ENCODE assay signal across 8 cellular contexts in genomic region chr4:184453402-184454160, GRCh38. TPM values are rescaled to one million over a fixed set of nuclear protein-coding genes. Genes with fewer than 3 reads are reported as not detected.
A peak's percentile ranks its signal among the peaks of the same experiment; 100 is the strongest.
DNase-seq lines count a peak whose midpoint lies in the region; ATAC-seq, FAIRE-seq and TF ChIP-seq lines count a peak whose summit lies in the region.

No MANE protein-coding gene starts in this region.

- no peaks in the 10 kb centered on the region for H4K20me1 ChIP-seq in PC-9 (ENCODE audit: insufficient read depth)

- H3K27me3 Mint-ChIP-seq in stimulated activated naive B cell treated with anti-CD40 and anti-IgM and Interleukin-4, amounts not matched to agents 10 μg/mL and 1 μg/mL and 100 μg/mL, for 72 hours: no peaks in the 10 kb centered on the region

- ATAC-seq in GM18868 (IDR thresholded peaks at IDR 0.05; ENCODE audit: unreplicated experiment) (peak; percentile 70), HG03039 (IDR thresholded peaks at IDR 0.05; ENCODE audit: unreplicated experiment) (peak; percentile 53)
- ATAC-seq in stimulated activated naive B cell treated with anti-CD40 and anti-IgM and Interleukin-4, amounts not matched to agents 10 μg/mL and 1 μg/mL and 100 μg/mL, for 72 hours (replicated peaks): peak; percentile 85 to 86

- H3K36me3 Mint-ChIP-seq in stimulated activated naive B cell treated with anti-CD40 and anti-IgM and Interleukin-4, amounts not matched to agents 10 μg/mL and 1 μg/mL and 100 μg/mL, for 72 hours: peaks cover 30 to 52% of the 10 kb centered on the region in 2 donors

- peaks cover 70 to 92% of the 10 kb centered on the region in 2 donors for H3K4me1 Mint-ChIP-seq in stimulated activated naive B cell treated with anti-CD40 and anti-IgM and Interleukin-4, amounts not matched to agents 10 μg/mL and 1 μg/mL and 100 μg/mL, for 72 hours

- TF ChIP-seq CTCF in PC-9 (conservative IDR thresholded peaks at IDR 0.05): no peak
- TF ChIP-seq CTCF in astrocyte of the cerebellum (IDR thresholded peaks at IDR 0.05; ENCODE audit: low read depth, low read length, missing control alignments): no peak

- CTCF ChIA-PET in PC-9 (lab: Charles Lee): interaction anchor here (0.6 kb wide), 1 partner anchor 1082 kb away, joined by 3 read pairs; no protein-coding TSS in a partner anchor

- H3K9me2 ChIP-seq in PC-9 (ENCODE audit: insufficient read depth): no peaks in the 10 kb centered on the region

- 0 out of 2 replicates have a peak overlapping the region, but pooled peaks have one; percentile 50 for H2AFZ ChIP-seq in PC-9

- in situ Hi-C loops in astrocyte of the cerebellum (cut with HindIII; ENCODE audit: low sequenced_read_pairs): no loop called here

- H3K36me3 ChIP-seq in PC-9 (ENCODE audit: low read depth): no peaks in the 10 kb centered on the region

- peak; percentile 41 to 80 for DNase-seq in PC-9
- DNase-seq in astrocyte of the cerebellum (ENCODE audit: low read depth): peak; percentile 31
- peak; percentile 39 for DNase-seq in iPS-NIHi7 (ENCODE audit: extremely low spot score)
- peak; percentile 18 for DNase-seq in stimulated activated naive B cell treated with anti-CD40 and anti-IgM and Interleukin-4, amounts not matched to agents 10 μg/mL and 1 μg/mL and 100 μg/mL, for 72 hours
- no peak for DNase-seq in cerebellar nuclear complex (lab: John Stamatoyannopoulos, UW)

- FAIRE-seq in A204.1 (lab: Jason Lieb, UNC): peak; percentile 27

- intact Hi-C loops in PC-9 (cut with micrococcal nuclease; ENCODE audit: unreplicated experiment): no loop called here

- peak overlapping the region; percentile 91 for H3K27ac Mint-ChIP-seq in stimulated activated naive B cell treated with anti-CD40 and anti-IgM and Interleukin-4, amounts not matched to agents 10 μg/mL and 1 μg/mL and 100 μg/mL, for 72 hours

- no peaks in the 10 kb centered on the region for H3F3A ChIP-seq in PC-9 (ENCODE audit: insufficient read depth, low read depth)

- H3K79me2 ChIP-seq in PC-9 (ENCODE audit: low read depth): peaks cover 19% of the 10 kb centered on the region

- peak overlapping the region; percentile 69 for H3K4me2 ChIP-seq in PC-9

- H3K27ac ChIP-seq in PC-9: peak overlapping the region; percentile 59

- peaks cover 20% of the 10 kb centered on the region for H3K4me1 ChIP-seq in PC-9 (replicated peaks; ENCODE audit: insufficient read depth)

- H3K9me3 Mint-ChIP-seq in stimulated activated naive B cell treated with anti-CD40 and anti-IgM and Interleukin-4, amounts not matched to agents 10 μg/mL and 1 μg/mL and 100 μg/mL, for 72 hours: no peaks in the 10 kb centered on the region

- peak overlapping the region; percentile 53 to 64 for H3K4me3 Mint-ChIP-seq in stimulated activated naive B cell treated with anti-CD40 and anti-IgM and Interleukin-4, amounts not matched to agents 10 μg/mL and 1 μg/mL and 100 μg/mL, for 72 hours

- H3K9me3 ChIP-seq in PC-9 (ENCODE audit: insufficient read depth, low read depth): no peaks in the 10 kb centered on the region

- POLR2A ChIA-PET in PC-9 (lab: Charles Lee; ENCODE audit: unreplicated experiment): interaction anchor here (0.6 kb wide), 3 partner anchors 49 to 1015 kb away, joined by 3 to 5 read pairs (median 5); no protein-coding TSS in a partner anchor

- H3K27me3 ChIP-seq in PC-9 (ENCODE audit: insufficient read depth, low read depth): no peaks in the 10 kb centered on the region

- peak overlapping the region; percentile 15; the same call in 1 of the 2 replicates for H3K4me3 ChIP-seq in PC-9
- H3K4me3 ChIP-seq in astrocyte of the cerebellum (ENCODE audit: low read depth, low read length): no peak overlapping the region

- BruUV-seq in PC-9 (replicated peaks; lab: Mats Ljungman, UMichigan): no TSS peak

RNA-seq across cellular contexts. Expression of gene IRF2, which starts 20.8 kb away (rescaled TPM):
- total RNA-seq in PC-9 (2021): 27.4 and 34.4 TPM in 2 replicates

Comparison
In these comparisons a context has a peak if more than half of its experiments do, and no peak if none do; other contexts are left out.
1. DNase-seq: peak in PC-9 (2 of 2), astrocyte of the cerebellum (single experiment), iPS-NIHi7 (single experiment) and stimulated activated naive B cell treated with anti-CD40 and anti-IgM and Interleukin-4, amounts not matched to agents 10 μg/mL and 1 μg/mL and 100 μg/mL, for 72 hours (single experiment); none in cerebellar nuclear complex (0 of 2).
2. Peak in every context shown above with its lines, with median percentiles within 50 percentile points of each other: ATAC-seq.